23 cellular contexts compared by ENCODE assay signal in genomic region chr4:60502733-60503132, GRCh38.
DNase-seq lines count a peak whose midpoint lies in the region; ATAC-seq, FAIRE-seq and TF ChIP-seq lines count a peak whose summit lies in the region.
"Had no signal": no experiment of that assay in that cellular context is flagged by ENCODE, and none has a peak within 500 bp of the region (broad histone marks: within the 10 kb centered on the region; RNA-seq: fewer than 3 reads in every experiment).

No MANE protein-coding gene starts in this region.

- no peaks in the 10 kb centered on the region for H3K36me3 ChIP-seq in HEK293 (ENCODE audit: control insufficient read depth in 2 of 2, insufficient read depth in 1 of 2, low read length in 2 of 2)
- H3K36me3 ChIP-seq in K562 (ENCODE audit: control insufficient read depth, insufficient read depth, low read length) = no peaks in the 10 kb centered on the region
- no peaks in the 10 kb centered on the region for H3K36me3 ChIP-seq in stomach
- no peaks in the 10 kb centered on the region for H3K36me3 ChIP-seq in neuronal stem cell (replicated peaks in 1 of 2; ENCODE audit: control insufficient read depth in 2 of 2, insufficient read depth in 2 of 2, low read length in 2 of 2)
- H3K36me3 ChIP-seq: BE2C; BLaER1 treated with 17β-estradiol and CSF1 and Interleukin-3, amounts not matched to agents 10 nM and 100 nM; HAP-1 had no signal

- POLR2A ChIA-PET in activated CD8-positive, alpha-beta T cell treated with anti-CD3 and anti-CD28 coated beads for 36 hours (lab: Charles Lee) = no interaction called here
- POLR2A ChIA-PET in activated CD8-positive, alpha-beta T cell treated with anti-CD3 and anti-CD28 coated beads, Interleukin-2, amount 10 ng/mL, durations not matched to agents 7 days and 5 days (lab: Charles Lee) = no interaction called here
- POLR2A ChIA-PET in CD4-positive, alpha-beta T cell (lab: Charles Lee) = no interaction called here
- POLR2A ChIA-PET in HEK293 (lab: Yijun Ruan, JAX) = no interaction called here
- POLR2A ChIA-PET in K562 (lab: Yijun Ruan, JAX) = no interaction called here

- no peak for TF ChIP-seq RAD21 in K562 (CRISPR knock-in tag; conservative IDR thresholded peaks at IDR 0.05 in 1 of 2, IDR thresholded peaks at IDR 0.05 in 1 of 2)

- H3K36me3 Mint-ChIP-seq in activated CD8-positive, alpha-beta T cell treated with anti-CD3 and anti-CD28 coated beads for 36 hours (ENCODE audit: low read depth) = no peaks in the 10 kb centered on the region
- H3K36me3 Mint-ChIP-seq in activated CD8-positive, alpha-beta T cell treated with anti-CD3 and anti-CD28 coated beads, Interleukin-2, amount 10 ng/mL, durations not matched to agents 7 days and 5 days (ENCODE audit: low read depth) = no peaks in the 10 kb centered on the region
- no peaks in the 10 kb centered on the region for H3K36me3 Mint-ChIP-seq in CD4-positive, alpha-beta T cell (ENCODE audit: low read depth)

- H3K9ac ChIP-seq in K562 (ENCODE audit: insufficient read depth in 1 of 2, low read depth in 2 of 2, low read length in 2 of 2) = no peak overlapping the region
- H3K9ac ChIP-seq in neuronal stem cell (ENCODE audit: low read depth, low read length, poor library complexity) = no peak overlapping the region
- H3K9ac ChIP-seq: BLaER1 treated with 17β-estradiol and CSF1 and Interleukin-3, amounts not matched to agents 10 nM and 100 nM had no signal

- H3K27ac ChIP-seq in CD4-positive, alpha-beta T cell (ENCODE audit: low read depth, low read length) = no peak overlapping the region
- H3K27ac ChIP-seq in HEK293 (ENCODE audit: extremely low read depth, low read depth, low read length) = no peak overlapping the region
- no peak overlapping the region for H3K27ac ChIP-seq in K562 (ENCODE audit: extremely low read depth, low read depth, low read length)
- no peak overlapping the region for H3K27ac ChIP-seq in stomach
- no peak overlapping the region for H3K27ac ChIP-seq in neuronal stem cell (replicated peaks; ENCODE audit: low read length)
- H3K27ac ChIP-seq: 22Rv1; BLaER1 treated with 17β-estradiol and CSF1 and Interleukin-3, amounts not matched to agents 10 nM and 100 nM had no signal

- no peak overlapping the region for H3K14ac ChIP-seq in neuronal stem cell (ENCODE audit: low read length)

- no peaks in the 10 kb centered on the region for H3K27me3 ChIP-seq in CD4-positive, alpha-beta T cell (ENCODE audit: control insufficient read depth, insufficient read depth, low read length)
- no peaks in the 10 kb centered on the region for H3K27me3 ChIP-seq in K562 (ENCODE audit: control insufficient read depth in 2 of 2, insufficient read depth in 2 of 2, low read length in 2 of 2)
- H3K27me3 ChIP-seq in stomach = no peaks in the 10 kb centered on the region
- no peaks in the 10 kb centered on the region for H3K27me3 ChIP-seq in neuronal stem cell (ENCODE audit: control insufficient read depth in 3 of 3, insufficient read depth in 3 of 3, low read depth in 1 of 3, low read length in 3 of 3)
- H3K27me3 ChIP-seq: BE2C; BLaER1 treated with 17β-estradiol and CSF1 and Interleukin-3, amounts not matched to agents 10 nM and 100 nM had no signal

- H3K9me1 ChIP-seq in K562 (ENCODE audit: control insufficient read depth, insufficient read depth, low read length) = no peaks in the 10 kb centered on the region

- H2BK12ac ChIP-seq in neuronal stem cell (ENCODE audit: low read length) = no peak overlapping the region

- H2BK15ac ChIP-seq in neuronal stem cell (ENCODE audit: low read length) = no peak overlapping the region

- H3K79me1 ChIP-seq in neuronal stem cell (ENCODE audit: low read depth, low read length) = no peaks in the 10 kb centered on the region

- no TSS peak for BruUV-seq in K562 (replicated peaks; lab: Mats Ljungman, UMichigan)

- no peak overlapping the region for H2AK5ac ChIP-seq in neuronal stem cell (ENCODE audit: low read depth, low read length)

- intact Hi-C loops in activated CD8-positive, alpha-beta T cell treated with anti-CD3 and anti-CD28 coated beads for 36 hours (cut with micrococcal nuclease) = no loop called here
- intact Hi-C loops in CD4-positive, alpha-beta T cell (cut with DNase I, micrococcal nuclease) = no loop called here
- intact Hi-C loops in K562 (cut with micrococcal nuclease) = no loop called here
- intact Hi-C loops in stomach (cut with DNase I; ENCODE audit: low total_unique reads) = no loop called here

- no peak overlapping the region for H3K4me3 ChIP-seq in HEK293 (ENCODE audit: low read depth, low read length)
- H3K4me3 ChIP-seq in K562 = no peak overlapping the region
- H3K4me3 ChIP-seq in stomach = no peak overlapping the region
- H3K4me3 ChIP-seq in neuronal stem cell (ENCODE audit: low read length in 2 of 2) = no peak overlapping the region
- H3K4me3 ChIP-seq: BLaER1 treated with 17β-estradiol and CSF1 and Interleukin-3, amounts not matched to agents 10 nM and 100 nM; HAP-1 had no signal

- no peak for ATAC-seq in activated CD8-positive, alpha-beta T cell treated with anti-CD3 and anti-CD28 coated beads for 36 hours
- ATAC-seq in activated CD8-positive, alpha-beta T cell treated with anti-CD3 and anti-CD28 coated beads, Interleukin-2, amount 10 ng/mL, durations not matched to agents 7 days and 5 days = no peak
- no peak for ATAC-seq in CD4-positive, alpha-beta T cell (ENCODE audit: poor library complexity)
- no peak for ATAC-seq in K562

- no peak overlapping the region for H3K18ac ChIP-seq in neuronal stem cell (ENCODE audit: low read length)

- H3K4me1 Mint-ChIP-seq in activated CD8-positive, alpha-beta T cell treated with anti-CD3 and anti-CD28 coated beads for 36 hours (ENCODE audit: low read depth) = no peaks in the 10 kb centered on the region
- no peaks in the 10 kb centered on the region for H3K4me1 Mint-ChIP-seq in activated CD8-positive, alpha-beta T cell treated with anti-CD3 and anti-CD28 coated beads, Interleukin-2, amount 10 ng/mL, durations not matched to agents 7 days and 5 days (ENCODE audit: low read depth)
- H3K4me1 Mint-ChIP-seq in CD4-positive, alpha-beta T cell (ENCODE audit: low read depth) = no peaks in the 10 kb centered on the region
- H3K4me1 Mint-ChIP-seq: CD8-positive, alpha-beta memory T cell had no signal

- H3K4ac ChIP-seq in neuronal stem cell (ENCODE audit: low read length) = no peak overlapping the region

- H3K4me3 Mint-ChIP-seq in activated CD8-positive, alpha-beta T cell treated with anti-CD3 and anti-CD28 coated beads for 36 hours = no peak overlapping the region
- H3K4me3 Mint-ChIP-seq in activated CD8-positive, alpha-beta T cell treated with anti-CD3 and anti-CD28 coated beads, Interleukin-2, amount 10 ng/mL, durations not matched to agents 7 days and 5 days = no peak overlapping the region
- H3K4me3 Mint-ChIP-seq in CD4-positive, alpha-beta T cell = no peak overlapping the region
- H3K4me3 Mint-ChIP-seq: CD8-positive, alpha-beta memory T cell had no signal

- no peak overlapping the region for H4K91ac ChIP-seq in neuronal stem cell (ENCODE audit: low read depth, low read length, poor library complexity)

- H4K8ac ChIP-seq in neuronal stem cell (ENCODE audit: low read depth, low read length) = no peak overlapping the region

- no peak overlapping the region for H3K23ac ChIP-seq in neuronal stem cell (ENCODE audit: low read depth, low read length, poor library complexity)

- H2AFZ ChIP-seq in K562 (ENCODE audit: low read depth, low read length) = no peak overlapping the region
- H2AFZ ChIP-seq in neuronal stem cell (ENCODE audit: low read length) = no peak overlapping the region

- TF ChIP-seq CTCF in activated CD8-positive, alpha-beta T cell treated with anti-CD3 and anti-CD28 coated beads for 36 hours (IDR thresholded peaks at IDR 0.05) = peak; percentile 40
- TF ChIP-seq CTCF in CD4-positive, alpha-beta T cell (IDR thresholded peaks at IDR 0.05) = peak; percentile 40
- TF ChIP-seq CTCF in HEK293 (tag by site-specific recombination; IDR thresholded peaks at IDR 0.05) = no peak
- no peak for TF ChIP-seq CTCF in K562 (IDR thresholded peaks at IDR 0.05 in 2 of 3, conservative IDR thresholded peaks at IDR 0.05 in 1 of 3; ENCODE audit: insufficient read depth in 2 of 3, low read depth in 1 of 3, low read length in 3 of 3)
- no peak for TF ChIP-seq CTCF in stomach (IDR thresholded peaks at IDR 0.05)

- TF ChIP-seq POLR2A in K562 (conservative IDR thresholded peaks at IDR 0.05) (no peak), stomach (IDR thresholded peaks at IDR 0.05) (no peak)

- H3K4me2 ChIP-seq in K562 (ENCODE audit: insufficient read depth, low read length) (no peak overlapping the region), neuronal stem cell (ENCODE audit: insufficient read depth, low read length, poor library complexity, severe bottlenecking) (no peak overlapping the region)
- H3K4me2 ChIP-seq: BLaER1 treated with 17β-estradiol and CSF1 and Interleukin-3, amounts not matched to agents 10 nM and 100 nM had no signal

- no peak overlapping the region for H3K27ac Mint-ChIP-seq in activated CD8-positive, alpha-beta T cell treated with anti-CD3 and anti-CD28 coated beads for 36 hours
- no peak overlapping the region for H3K27ac Mint-ChIP-seq in activated CD8-positive, alpha-beta T cell treated with anti-CD3 and anti-CD28 coated beads, Interleukin-2, amount 10 ng/mL, durations not matched to agents 7 days and 5 days
- H3K27ac Mint-ChIP-seq in CD4-positive, alpha-beta T cell = no peak overlapping the region
- H3K27ac Mint-ChIP-seq: CD8-positive, alpha-beta memory T cell had no signal

- H4K20me1 ChIP-seq in K562 (replicated peaks; ENCODE audit: control insufficient read depth, insufficient read depth, low read length) = no peaks in the 10 kb centered on the region
- H4K20me1 ChIP-seq: BLaER1 treated with 17β-estradiol and CSF1 and Interleukin-3, amounts not matched to agents 10 nM and 100 nM had no signal

- no peak for DNase-seq in activated CD8-positive, alpha-beta T cell treated with anti-CD3 and anti-CD28 coated beads for 36 hours
- DNase-seq in activated CD8-positive, alpha-beta T cell treated with anti-CD3 and anti-CD28 coated beads, Interleukin-2, amount 10 ng/mL, durations not matched to agents 7 days and 5 days = no peak
- DNase-seq in CD4-positive, alpha-beta T cell = no peak
- DNase-seq in K562 (ENCODE audit: extremely low read depth in 1 of 4, low spot score in 3 of 4) (no peak), stomach (no peak), neuronal stem cell (ENCODE audit: low spot score) (no peak), NCI-H2107 (lab: John Stamatoyannopoulos, UW) (no peak)
- DNase-seq: BE2C; CD8-positive, alpha-beta memory T cell; DMS 273 treated with DMSO at 0.1 percent for 48 hours; DMS79; EL; GDM1; GOT3 had no signal

- no peaks in the 10 kb centered on the region for H3K79me2 ChIP-seq in K562 (ENCODE audit: control insufficient read depth, insufficient read depth, low read length)

- TF ChIP-seq EP300 in K562 (IDR thresholded peaks at IDR 0.05; ENCODE audit: low read length) = no peak
- no peak for TF ChIP-seq EP300 in stomach (IDR thresholded peaks at IDR 0.05)

- no peak overlapping the region for H2BK5ac ChIP-seq in neuronal stem cell (ENCODE audit: low read length)

- H3K27me3 Mint-ChIP-seq in activated CD8-positive, alpha-beta T cell treated with anti-CD3 and anti-CD28 coated beads for 36 hours = no peaks in the 10 kb centered on the region
- no peaks in the 10 kb centered on the region for H3K27me3 Mint-ChIP-seq in activated CD8-positive, alpha-beta T cell treated with anti-CD3 and anti-CD28 coated beads, Interleukin-2, amount 10 ng/mL, durations not matched to agents 7 days and 5 days (ENCODE audit: low read depth)
- no peaks in the 10 kb centered on the region for H3K27me3 Mint-ChIP-seq in CD4-positive, alpha-beta T cell
- H3K27me3 Mint-ChIP-seq: CD8-positive, alpha-beta memory T cell had no signal

- CTCF ChIA-PET in activated CD8-positive, alpha-beta T cell treated with anti-CD3 and anti-CD28 coated beads for 36 hours (lab: Charles Lee) = no interaction called here
- CTCF ChIA-PET in activated CD8-positive, alpha-beta T cell treated with anti-CD3 and anti-CD28 coated beads, Interleukin-2, amount 10 ng/mL, durations not matched to agents 7 days and 5 days (lab: Charles Lee) = no interaction called here
- CTCF ChIA-PET in CD4-positive, alpha-beta T cell (lab: Charles Lee) = no interaction called here
- CTCF ChIA-PET in HEK293 (lab: Yijun Ruan, JAX) = no interaction called here
- CTCF ChIA-PET in K562 (lab: Yijun Ruan, JAX; ENCODE audit: low intra/inter-chr PET ratio) = no interaction called here

- in situ Hi-C loops in K562 (cut with MboI) = no loop called here

- no peak for FAIRE-seq in K562 (lab: Jason Lieb, UNC)
- FAIRE-seq: A204.1, D721Med, GM12891, GM18507, H54 had no signal

- no peak overlapping the region for H2BK120ac ChIP-seq in neuronal stem cell (ENCODE audit: low read depth, low read length)

- peaks cover 18% of the 10 kb centered on the region for H3K9me3 Mint-ChIP-seq in activated CD8-positive, alpha-beta T cell treated with anti-CD3 and anti-CD28 coated beads for 36 hours
- peaks cover 15% of the 10 kb centered on the region for H3K9me3 Mint-ChIP-seq in activated CD8-positive, alpha-beta T cell treated with anti-CD3 and anti-CD28 coated beads, Interleukin-2, amount 10 ng/mL, durations not matched to agents 7 days and 5 days (ENCODE audit: insufficient read depth)
- H3K9me3 Mint-ChIP-seq in CD4-positive, alpha-beta T cell = peaks cover 21% of the 10 kb centered on the region

- H3K4me1 ChIP-seq in HEK293 (ENCODE audit: control insufficient read depth, insufficient read depth, low read length) (no peaks in the 10 kb centered on the region), K562 (replicated peaks in 1 of 2; ENCODE audit: control insufficient read depth in 2 of 2, insufficient read depth in 2 of 2, low read length in 2 of 2) (no peaks in the 10 kb centered on the region), stomach (no peaks in the 10 kb centered on the region), neuronal stem cell (ENCODE audit: control insufficient read depth in 2 of 2, insufficient read depth in 1 of 2, low read depth in 1 of 2, low read length in 2 of 2) (peaks cover 0 to 7% of the 10 kb centered on the region in 2 donors)
- H3K4me1 ChIP-seq: BE2C; BLaER1 treated with 17β-estradiol and CSF1 and Interleukin-3, amounts not matched to agents 10 nM and 100 nM had no signal

- no peaks in the 10 kb centered on the region for H3K9me3 ChIP-seq in CD4-positive, alpha-beta T cell (ENCODE audit: control insufficient read depth, low read length)
- H3K9me3 ChIP-seq in HEK293 (ENCODE audit: control insufficient read depth, insufficient read depth, low read depth, low read length) (no peaks in the 10 kb centered on the region), K562 (replicated peaks; ENCODE audit: control insufficient read depth, insufficient read depth, low read depth, low read length) (peaks cover 2% of the 10 kb centered on the region; the same call in 1 of the 2 replicates), stomach (peaks cover 0 to 7% (median 0%) of the 10 kb centered on the region in 4 donors), neuronal stem cell (replicated peaks in 1 of 2; ENCODE audit: control insufficient read depth in 2 of 2, insufficient read depth in 1 of 2, low read depth in 1 of 2, low read length in 2 of 2) (no peaks in the 10 kb centered on the region)
- H3K9me3 ChIP-seq: BE2C; BLaER1 treated with 17β-estradiol and CSF1 and Interleukin-3, amounts not matched to agents 10 nM and 100 nM; HAP-1 had no signal

Comparison
In these comparisons a context has a peak if more than half of its experiments do, and no peak if none do; other contexts are left out.
1. CTCF ChIP-seq: peak in activated CD8-positive, alpha-beta T cell treated with anti-CD3 and anti-CD28 coated beads for 36 hours (single experiment) and CD4-positive, alpha-beta T cell (single experiment); none in HEK293 (single experiment), K562 (0 of 3) and stomach (0 of 7).